7 cellular contexts compared by ENCODE assay signal in genomic region chr16:8204096-8204495, GRCh38.
"Had no signal": no experiment of that assay in that cellular context is flagged by ENCODE, and none has a peak within 500 bp of the region (broad histone marks: within the 10 kb centered on the region; RNA-seq: fewer than 3 reads in every experiment).

No MANE protein-coding gene starts in this region.

- H3K9ac ChIP-seq: KMS-11 had no signal

- H3K27ac ChIP-seq: HL-60, KMS-11 had no signal

- DNase-seq: IMR-90, KBM-7, KG1 had no signal

- ATAC-seq: K562 had no signal

- H3K4me2 ChIP-seq: KMS-11 had no signal

- FAIRE-seq: HTR-8/SVneo, K562 had no signal

- H3K4me3 ChIP-seq: K562 had no signal
